ENCODE assay signal across 8 cellular contexts in the genomic region with DNA sequence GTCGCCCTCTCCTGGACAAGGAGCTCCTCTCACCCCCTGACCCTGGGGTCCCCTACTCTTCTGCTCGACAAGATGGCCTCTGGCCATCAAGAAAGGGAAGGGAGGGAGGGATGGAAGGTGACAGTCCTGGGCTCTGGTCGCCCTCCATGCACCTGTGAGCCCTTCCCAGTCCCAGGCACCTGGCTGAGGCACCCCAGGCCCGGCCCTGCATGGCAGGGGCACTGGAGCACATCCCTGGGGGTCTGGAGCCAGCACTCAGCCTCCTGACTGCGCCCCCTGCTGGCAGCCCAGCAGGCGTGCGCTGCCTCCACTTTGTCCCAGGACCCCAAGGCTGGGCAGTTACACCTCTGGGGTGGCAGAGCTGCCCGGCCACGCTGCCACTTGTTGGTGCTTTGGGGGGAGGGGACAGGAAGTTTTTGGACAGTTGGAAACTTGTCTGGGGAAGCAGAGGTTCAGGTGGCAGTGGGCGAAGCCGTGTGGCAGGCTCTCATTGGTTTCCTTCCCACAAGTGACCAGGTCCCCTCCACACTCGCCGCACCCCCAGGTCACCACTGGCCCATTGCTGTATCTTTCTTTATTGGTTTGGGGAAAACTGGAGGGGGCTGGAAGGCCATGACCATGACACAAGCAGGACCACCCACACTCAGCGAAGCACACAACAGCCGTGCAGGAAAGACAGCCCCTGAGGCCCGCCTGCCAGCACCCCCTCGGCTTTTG. TPM values are rescaled to one million over a fixed set of nuclear protein-coding genes. Genes with fewer than 3 reads are reported as not detected.
A peak's percentile ranks its signal among the peaks of the same experiment; 100 is the strongest.
DNase-seq lines count a peak whose midpoint lies in the region; ATAC-seq and TF ChIP-seq lines count a peak whose summit lies in the region.

No MANE protein-coding gene starts in this region.

- peaks cover 16% of the 10 kb centered on the region for H3K27me3 Mint-ChIP-seq in activated CD8-positive, alpha-beta memory T cell treated with anti-CD3 and anti-CD28 coated beads, Interleukin-2, amount 10 ng/mL, durations not matched to agents 7 days and 5 days

- 0 out of 2 replicates have a peak, but pooled peaks cover 3% of the 10 kb centered on the region for H3K4me1 ChIP-seq in BE2C

- peak; percentile 62 for TF ChIP-seq CTCF in BE2C (IDR thresholded peaks at IDR 0.05; ENCODE audit: low read depth, low read length)

- DNase-seq in BE2C (peak; percentile 50), HEK293T (ENCODE audit: extremely low spot score) (peak; percentile 81), Right ventricle myocardium superior (no peak), NCI-H2171 treated with DMSO at 0.1 percent for 48 hours (lab: John Stamatoyannopoulos, UW) (no peak)
- DNase-seq in activated CD8-positive, alpha-beta memory T cell treated with anti-CD3 and anti-CD28 coated beads, Interleukin-2, amount 10 ng/mL, durations not matched to agents 7 days and 5 days = no peak
- peak; percentile 35 to 59 for DNase-seq in stimulated activated CD4-positive, alpha-beta T cell treated with anti-CD3 and anti-CD28 coated beads, Interleukin-2, amount 100 ng/mL, for 48 hours

- POLR2A ChIA-PET in HEK293T (lab: Yijun Ruan, JAX) = no interaction called here

- H3K4me3 ChIP-seq in BE2C (ENCODE audit: low read depth, low read length) = no peak overlapping the region

- CTCF ChIA-PET in HEK293T (lab: Yijun Ruan, JAX) = interaction anchor here (0.5 to 3.1 kb wide), 26 partner anchors 9 to 728 kb away, joined by 3 to 21 read pairs (median 4); a partner anchor contains a TSS
- CTCF ChIA-PET in activated CD8-positive, alpha-beta memory T cell treated with anti-CD3 and anti-CD28 coated beads, Interleukin-2, amount 10 ng/mL, durations not matched to agents 7 days and 5 days (lab: Charles Lee) = interaction anchor here (0.7 to 10.3 kb wide), 20 partner anchors 9 to 728 kb away, joined by 3 to 96 read pairs (median 4); no protein-coding TSS in a partner anchor

- H3K36me3 ChIP-seq in BE2C = no peaks in the 10 kb centered on the region

- no peaks in the 10 kb centered on the region for H3K36me3 Mint-ChIP-seq in activated CD8-positive, alpha-beta memory T cell treated with anti-CD3 and anti-CD28 coated beads, Interleukin-2, amount 10 ng/mL, durations not matched to agents 7 days and 5 days

- H3K4me3 Mint-ChIP-seq in activated CD8-positive, alpha-beta memory T cell treated with anti-CD3 and anti-CD28 coated beads, Interleukin-2, amount 10 ng/mL, durations not matched to agents 7 days and 5 days = no peak overlapping the region

- peaks cover 5% of the 10 kb centered on the region for H3K4me1 Mint-ChIP-seq in activated CD8-positive, alpha-beta memory T cell treated with anti-CD3 and anti-CD28 coated beads, Interleukin-2, amount 10 ng/mL, durations not matched to agents 7 days and 5 days

- no peaks in the 10 kb centered on the region for H3K9me3 ChIP-seq in BE2C

- H3K27me3 ChIP-seq in BE2C = no peaks in the 10 kb centered on the region

- intact Hi-C loops in Right ventricle myocardium superior (cut with DNase I) = no loop called here

- ATAC-seq in activated CD8-positive, alpha-beta memory T cell treated with anti-CD3 and anti-CD28 coated beads, Interleukin-2, amount 10 ng/mL, durations not matched to agents 7 days and 5 days = peak; percentile 47
- ATAC-seq in Right ventricle myocardium superior (ENCODE audit: poor library complexity) (peak; percentile 46), HG03196 (IDR thresholded peaks at IDR 0.05; ENCODE audit: unreplicated experiment) (no peak), HG03565 (IDR thresholded peaks at IDR 0.05; ENCODE audit: unreplicated experiment) (no peak)

- no peak overlapping the region for H3K27ac Mint-ChIP-seq in activated CD8-positive, alpha-beta memory T cell treated with anti-CD3 and anti-CD28 coated beads, Interleukin-2, amount 10 ng/mL, durations not matched to agents 7 days and 5 days

- no peaks in the 10 kb centered on the region for H3K9me3 Mint-ChIP-seq in activated CD8-positive, alpha-beta memory T cell treated with anti-CD3 and anti-CD28 coated beads, Interleukin-2, amount 10 ng/mL, durations not matched to agents 7 days and 5 days (ENCODE audit: low read depth)

TF ChIP-seq in HEK293T, 16 proteins besides CTCF, POLR2A, EP300 and RAD21:
- TF ChIP-seq HDGF (IDR thresholded peaks at IDR 0.05; ENCODE audit: borderline replicate concordance) (peak; percentile 99), CTBP1 (IDR thresholded peaks at IDR 0.05; ENCODE audit: borderline replicate concordance) (no peak), ELF4 (IDR thresholded peaks at IDR 0.05) (no peak)

RNA-seq across cellular contexts. Expression of a gene that starts 4.3 kb away (rescaled TPM):
- polyA plus RNA-seq in BE2C (2012; ENCODE audit: insufficient read depth, insufficient read length, low read depth) = 7.7 TPM
- total RNA-seq in activated CD8-positive, alpha-beta memory T cell treated with anti-CD3 and anti-CD28 coated beads, Interleukin-2, amount 10 ng/mL, durations not matched to agents 7 days and 5 days = not detected
- total RNA-seq in Right ventricle myocardium superior = 8.1 TPM

RNA-seq across cellular contexts. Expression of a gene that starts 18.4 kb away (rescaled TPM):
- 125 TPM for polyA plus RNA-seq in BE2C (2012; ENCODE audit: insufficient read depth, insufficient read length, low read depth)
- 1 to 10 TPM in 1 of 2 experiments, under 1 TPM in 1; 0.93 to 1.1 TPM for total RNA-seq in activated CD8-positive, alpha-beta memory T cell treated with anti-CD3 and anti-CD28 coated beads, Interleukin-2, amount 10 ng/mL, durations not matched to agents 7 days and 5 days
- 192 TPM for total RNA-seq in Right ventricle myocardium superior

RNA-seq across cellular contexts. Expression of a gene that starts 22.3 kb away (rescaled TPM):
- 1.4 TPM for polyA plus RNA-seq in BE2C (2012; ENCODE audit: insufficient read depth, insufficient read length, low read depth)
- under 1 TPM in 1 of 2 experiments, not detected in 1; 0.09 TPM for total RNA-seq in activated CD8-positive, alpha-beta memory T cell treated with anti-CD3 and anti-CD28 coated beads, Interleukin-2, amount 10 ng/mL, durations not matched to agents 7 days and 5 days
- not detected for total RNA-seq in Right ventricle myocardium superior

RNA-seq across cellular contexts. Expression of a gene that starts 54.9 kb away (rescaled TPM):
- 489 TPM for polyA plus RNA-seq in BE2C (2012; ENCODE audit: insufficient read depth, insufficient read length, low read depth)
- total RNA-seq in activated CD8-positive, alpha-beta memory T cell treated with anti-CD3 and anti-CD28 coated beads, Interleukin-2, amount 10 ng/mL, durations not matched to agents 7 days and 5 days = 100 to 1,000 TPM; 137 to 148 TPM
- total RNA-seq in Right ventricle myocardium superior = 86.4 TPM

RNA-seq across cellular contexts. Expression of a gene that starts 55.3 kb away (rescaled TPM):
- 8.8 TPM for polyA plus RNA-seq in BE2C (2012; ENCODE audit: insufficient read depth, insufficient read length, low read depth)
- total RNA-seq in activated CD8-positive, alpha-beta memory T cell treated with anti-CD3 and anti-CD28 coated beads, Interleukin-2, amount 10 ng/mL, durations not matched to agents 7 days and 5 days = 10 to 100 TPM; 10.7 to 18.3 TPM
- total RNA-seq in Right ventricle myocardium superior = 14.7 TPM

Comparison
In these comparisons a context has a peak if more than half of its experiments do, and no peak if none do; other contexts are left out.
1. DNase-seq: peak in BE2C (single experiment), HEK293T (single experiment) and stimulated activated CD4-positive, alpha-beta T cell treated with anti-CD3 and anti-CD28 coated beads, Interleukin-2, amount 100 ng/mL, for 48 hours (2 of 2); none in activated CD8-positive, alpha-beta memory T cell treated with anti-CD3 and anti-CD28 coated beads, Interleukin-2, amount 10 ng/mL, durations not matched to agents 7 days and 5 days (single experiment), Right ventricle myocardium superior (single experiment) and NCI-H2171 treated with DMSO at 0.1 percent for 48 hours (single experiment).
2. ATAC-seq: peak in activated CD8-positive, alpha-beta memory T cell treated with anti-CD3 and anti-CD28 coated beads, Interleukin-2, amount 10 ng/mL, durations not matched to agents 7 days and 5 days (single experiment) and Right ventricle myocardium superior (single experiment); none in HG03196 (single experiment) and HG03565 (single experiment).
3. RNA of a gene that starts 18.4 kb away (total RNA-seq): 192 TPM in Right ventricle myocardium superior (single experiment); 0.93 to 1.1 TPM in activated CD8-positive, alpha-beta memory T cell treated with anti-CD3 and anti-CD28 coated beads, Interleukin-2, amount 10 ng/mL, durations not matched to agents 7 days and 5 days; every median in the first group is over 10 times any median in the second.